In genomic region chr16:30142672-30143346, GRCh38 we compare ENCODE assay signal across 8 cellular contexts.
DNase-seq lines count a peak whose midpoint lies in the region; ATAC-seq and TF ChIP-seq lines count a peak whose summit lies in the region.

No MANE protein-coding gene starts in this region.

- peak; percentile 36 for TF ChIP-seq CTCF in GM12874 (IDR thresholded peaks at IDR 0.05; ENCODE audit: insufficient read depth, low read depth, low read length)
- peak; percentile 39 for TF ChIP-seq CTCF in RWPE2 (IDR thresholded peaks at IDR 0.05; ENCODE audit: poor library complexity, severe bottlenecking)

- H3K9me3 ChIP-seq in RWPE2 (ENCODE audit: severe bottlenecking) = no peaks in the 10 kb centered on the region

- ATAC-seq in RWPE2 (ENCODE audit: low read depth) = peak; percentile 23; the same call in 1 of the 3 replicates
- ATAC-seq in HG03045 (IDR thresholded peaks at IDR 0.05; ENCODE audit: unreplicated experiment) = no peak

- no peaks in the 10 kb centered on the region for H3K4me1 ChIP-seq in RWPE2 (ENCODE audit: insufficient read depth, poor library complexity, severe bottlenecking)

- H3K27ac ChIP-seq in RWPE2 (ENCODE audit: poor library complexity, severe bottlenecking) = no peak overlapping the region

- DNase-seq in COLO668 (lab: John Stamatoyannopoulos, UW; ENCODE audit: unreplicated experiment) (peak; percentile 12), RWPE2 (ENCODE audit: low spot score) (no peak), iPS-NIHi11 (ENCODE audit: low spot score) (peak; percentile 32), globus pallidus (ENCODE audit: low spot score) (no peak), NCI-H1048 (lab: John Stamatoyannopoulos, UW) (no peak), midbrain (lab: John Stamatoyannopoulos, UW) (no peak)

- H3K4me3 ChIP-seq in RWPE2 (ENCODE audit: severe bottlenecking) = no peak overlapping the region

- no peaks in the 10 kb centered on the region for H3K27me3 ChIP-seq in RWPE2 (ENCODE audit: insufficient read depth, poor library complexity, severe bottlenecking)

- H3K36me3 ChIP-seq in RWPE2 (ENCODE audit: low read depth) = no peaks in the 10 kb centered on the region

Comparison
In these comparisons a context has a peak if more than half of its experiments do, and no peak if none do; other contexts are left out.
1. DNase-seq: peak in COLO668 (single experiment) and iPS-NIHi11 (single experiment); none in RWPE2 (single experiment), globus pallidus (single experiment), NCI-H1048 (single experiment) and midbrain (single experiment).